Comparison of ENCODE assay signal across 8 cellular contexts in genomic region chr1:89855413-89856123, GRCh38. TPM values are rescaled to one million over a fixed set of nuclear protein-coding genes. Genes with fewer than 3 reads are reported as not detected.
A peak's percentile ranks its signal among the peaks of the same experiment; 100 is the strongest.
DNase-seq lines count a peak whose midpoint lies in the region; ATAC-seq and TF ChIP-seq lines count a peak whose summit lies in the region.

No MANE protein-coding gene starts in this region.

- H3K36me3 ChIP-seq in DND-41 (ENCODE audit: insufficient read depth, low read length) (peaks cover 25% of the 10 kb centered on the region), prostate gland (no peaks in the 10 kb centered on the region)

- ATAC-seq in DND-41 (ENCODE audit: insufficient read depth, low read depth) (peak; percentile 62; the same call in 2 of the 3 replicates), GM21381 (IDR thresholded peaks at IDR 0.05; ENCODE audit: unreplicated experiment) (peak; percentile 79)

- no peak for TF ChIP-seq CTCF in DND-41 (IDR thresholded peaks at IDR 0.05; ENCODE audit: borderline replicate concordance, extremely low read depth, low read length, poor library complexity, severe bottlenecking)
- TF ChIP-seq CTCF in epithelial cell of esophagus (IDR thresholded peaks at IDR 0.05; ENCODE audit: insufficient read depth, low read depth, low read length, missing control alignments), result no peak
- TF ChIP-seq CTCF in prostate gland (IDR thresholded peaks at IDR 0.05), result no peak

- H2AFZ ChIP-seq in DND-41 (ENCODE audit: low read depth, low read length), result no peak overlapping the region

- H3K9me3 ChIP-seq in DND-41 (ENCODE audit: insufficient read depth, low read length, severe bottlenecking) (no peaks in the 10 kb centered on the region), prostate gland (no peaks in the 10 kb centered on the region)

- H3K27me3 ChIP-seq in DND-41 (ENCODE audit: insufficient read depth, low read length, poor library complexity), result no peaks in the 10 kb centered on the region
- H3K27me3 ChIP-seq in prostate gland (replicated peaks; ENCODE audit: insufficient read depth), result no peaks in the 10 kb centered on the region

- H3K4me2 ChIP-seq in DND-41 (ENCODE audit: insufficient read depth, low read length), result no peak overlapping the region

- peaks cover 7% of the 10 kb centered on the region for H3K4me1 ChIP-seq in DND-41 (ENCODE audit: insufficient read depth, low read length)
- H3K4me1 ChIP-seq in prostate gland (replicated peaks), result no peaks in the 10 kb centered on the region

- intact Hi-C loops in prostate gland (cut with DNase I), result no loop called here

- H3K9ac ChIP-seq in DND-41 (ENCODE audit: low read depth, low read length), result no peak overlapping the region

- no peaks in the 10 kb centered on the region for H4K20me1 ChIP-seq in DND-41 (ENCODE audit: insufficient read depth, low read length)

- 55% methylated on average over 2 of the region's 2 CpGs for WGBS in prostate gland

- TF ChIP-seq POLR2A in prostate gland (IDR thresholded peaks at IDR 0.05), result no peak

- H3K4me3 ChIP-seq in DND-41 (ENCODE audit: low read depth in 1 of 2, low read length in 2 of 2) (no peak overlapping the region), epithelial cell of esophagus (ENCODE audit: low read length) (no peak overlapping the region), prostate gland (no peak overlapping the region)

- H3K27ac ChIP-seq in DND-41 (ENCODE audit: low read length), result no peak overlapping the region
- no peak overlapping the region for H3K27ac ChIP-seq in prostate gland

- no peak for DNase-seq in DND-41
- DNase-seq in HS-5 (ENCODE audit: low read depth), result peak; percentile 74
- DNase-seq in epithelial cell of esophagus (ENCODE audit: low read depth), result peak; percentile 65
- no peak for DNase-seq in NCI-H2196 treated with DMSO at 0.1 percent for 48 hours (lab: John Stamatoyannopoulos, UW; ENCODE audit: unreplicated experiment)
- DNase-seq in NCI-H526 (lab: John Stamatoyannopoulos, UW), result no peak
- no peak for DNase-seq in inferior parietal cortex (ENCODE audit: extremely low spot score)
- DNase-seq in prostate gland (ENCODE audit: low spot score), result no peak

- H3K79me2 ChIP-seq in DND-41 (ENCODE audit: insufficient read depth, low read length), result peaks cover 46% of the 10 kb centered on the region

RNA-seq across cellular contexts. Expression of gene LRRC8D, which starts 34.7 kb away (rescaled TPM):
- 10 to 100 TPM in 1 of 2 donors, 1 to 10 TPM in 1; 8.5 to 49.6 TPM for total RNA-seq in prostate gland

Comparison
In these comparisons a context has a peak if more than half of its experiments do, and no peak if none do; other contexts are left out.
1. DNase-seq: peak in HS-5 (single experiment) and epithelial cell of esophagus (single experiment); none in DND-41 (single experiment), NCI-H2196 treated with DMSO at 0.1 percent for 48 hours (single experiment), NCI-H526 (0 of 2), inferior parietal cortex (single experiment) and prostate gland (single experiment).